Comparison of ENCODE assay signal across 11 cellular contexts in the genomic region with DNA sequence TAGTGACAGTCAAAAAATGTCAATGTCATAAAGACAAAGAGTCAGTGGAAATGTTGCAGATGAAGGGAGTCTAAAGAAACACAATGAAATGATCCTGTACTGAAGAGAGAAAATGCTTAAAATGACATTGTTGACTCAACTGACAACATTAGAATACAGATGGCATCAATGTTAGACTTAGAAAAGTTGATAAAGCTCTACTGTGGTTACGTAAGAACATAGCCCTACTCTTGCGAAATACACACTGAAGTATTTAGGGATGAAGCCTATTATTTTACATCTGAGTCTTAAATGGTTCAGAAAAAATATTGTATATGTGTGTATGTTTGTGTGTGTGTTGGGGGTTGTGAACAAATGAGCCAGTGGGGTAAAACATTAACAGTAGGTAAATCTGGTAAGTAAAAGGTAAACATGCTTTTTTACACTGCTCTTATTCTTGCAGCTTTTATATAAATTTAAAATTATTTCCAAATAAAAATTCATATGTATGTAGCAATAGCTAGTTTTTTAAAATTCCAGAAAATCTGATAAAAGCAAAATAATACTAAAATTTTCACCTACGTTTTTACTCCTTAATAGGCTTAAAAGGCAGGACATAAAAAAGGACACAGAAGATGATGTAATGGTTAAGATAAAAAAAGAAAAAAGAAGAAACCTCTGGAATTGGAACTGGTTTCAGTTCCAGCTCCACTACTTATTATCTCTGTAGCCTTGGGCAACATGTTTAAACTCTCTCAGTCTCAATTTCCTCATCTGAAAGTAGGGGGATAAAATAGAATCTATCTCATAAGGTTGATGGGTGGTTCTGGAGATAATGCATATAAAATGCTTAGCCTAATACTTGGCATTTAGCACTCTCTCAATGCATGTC. TPM values are rescaled to one million over a fixed set of nuclear protein-coding genes. Genes with fewer than 3 reads are reported as not detected.
DNase-seq lines count a peak whose midpoint lies in the region; ATAC-seq and TF ChIP-seq lines count a peak whose summit lies in the region.
"Had no signal": no experiment of that assay in that cellular context is flagged by ENCODE, and none has a peak within 500 bp of the region (broad histone marks: within the 10 kb centered on the region; RNA-seq: fewer than 3 reads in every experiment).

No MANE protein-coding gene starts in this region.

- 60 to 64% methylated on average over 3 of the region's 3 CpGs for WGBS in body of pancreas, 2 donors

- H3K9me3 ChIP-seq in BLaER1 treated with 17β-estradiol and CSF1 and Interleukin-3, amounts not matched to agents 10 nM and 100 nM (replicated peaks in 1 of 11), result no peaks in the 10 kb centered on the region
- no peaks in the 10 kb centered on the region for H3K9me3 ChIP-seq in body of pancreas

- H3K4me1 Mint-ChIP-seq in stimulated activated effector memory CD8-positive, alpha-beta T cell treated with anti-CD3 and anti-CD28 coated beads, Interleukin-12 subunit alpha, Interleukin-12 subunit beta, amount 100 ng/mL, for 72 hours, result no peaks in the 10 kb centered on the region
- H3K4me1 Mint-ChIP-seq: CD4-positive, CD25-positive, alpha-beta regulatory T cell; memory B cell had no signal

- H3K4me3 ChIP-seq in BLaER1 treated with 17β-estradiol and CSF1 and Interleukin-3, amounts not matched to agents 10 nM and 100 nM, result no peak overlapping the region
- H3K4me3 ChIP-seq in body of pancreas, result no peak overlapping the region

- no peaks in the 10 kb centered on the region for H3K36me3 Mint-ChIP-seq in stimulated activated effector memory CD8-positive, alpha-beta T cell treated with anti-CD3 and anti-CD28 coated beads, Interleukin-12 subunit alpha, Interleukin-12 subunit beta, amount 100 ng/mL, for 72 hours
- H3K36me3 Mint-ChIP-seq: memory B cell had no signal

- peak overlapping the region in 6 of 11 experiments; percentile 43 to 69 (median 50); a peak in 13 of 22 replicates for H3K27ac ChIP-seq in BLaER1 treated with 17β-estradiol and CSF1 and Interleukin-3, amounts not matched to agents 10 nM and 100 nM
- H3K27ac ChIP-seq in body of pancreas, result peak overlapping the region in 2 of 4 donors; percentile 6 to 33

- DNase-seq in MV-4-11 (lab: John Stamatoyannopoulos, UW), result peak; percentile 93
- DNase-seq in body of pancreas, result no peak
- DNase-seq in left lobe of liver (ENCODE audit: low spot score), result no peak
- DNase-seq in NCI-H1436 treated with DMSO at 0.1 percent for 48 hours (lab: John Stamatoyannopoulos, UW), result no peak
- DNase-seq in stimulated activated effector memory CD8-positive, alpha-beta T cell treated with anti-CD3 and anti-CD28 coated beads, Interleukin-12 subunit alpha, Interleukin-12 subunit beta, amount 100 ng/mL, for 72 hours (ENCODE audit: low spot score in 2 of 2), result no peak
- DNase-seq: CD4-positive, CD25-positive, alpha-beta regulatory T cell; retina had no signal

- H3K27ac Mint-ChIP-seq in stimulated activated effector memory CD8-positive, alpha-beta T cell treated with anti-CD3 and anti-CD28 coated beads, Interleukin-12 subunit alpha, Interleukin-12 subunit beta, amount 100 ng/mL, for 72 hours, result no peak overlapping the region
- H3K27ac Mint-ChIP-seq: CD4-positive, CD25-positive, alpha-beta regulatory T cell; memory B cell had no signal

- peak overlapping the region in 9 of 11 experiments; percentile 10 to 79 (median 59); a peak in 16 of 22 replicates for H3K4me2 ChIP-seq in BLaER1 treated with 17β-estradiol and CSF1 and Interleukin-3, amounts not matched to agents 10 nM and 100 nM

- ATAC-seq in body of pancreas (peak; percentile 45), left lobe of liver (peak; percentile 32), GM18502 (IDR thresholded peaks at IDR 0.05; ENCODE audit: poor library complexity, unreplicated experiment) (no peak), HG02623 (IDR thresholded peaks at IDR 0.05; ENCODE audit: unreplicated experiment) (no peak)
- no peak for ATAC-seq in stimulated activated effector memory CD8-positive, alpha-beta T cell treated with anti-CD3 and anti-CD28 coated beads, Interleukin-12 subunit alpha, Interleukin-12 subunit beta, amount 100 ng/mL, for 72 hours

- H3K4me3 Mint-ChIP-seq in stimulated activated effector memory CD8-positive, alpha-beta T cell treated with anti-CD3 and anti-CD28 coated beads, Interleukin-12 subunit alpha, Interleukin-12 subunit beta, amount 100 ng/mL, for 72 hours, result no peak overlapping the region
- H3K4me3 Mint-ChIP-seq: CD4-positive, CD25-positive, alpha-beta regulatory T cell; memory B cell had no signal

- intact Hi-C loops in body of pancreas (cut with DNase I), result no loop called here

- peaks cover 0 to 12% (median 0%) of the 10 kb centered on the region in 11 experiments; a peak in 4 of 22 replicates for H3K36me3 ChIP-seq in BLaER1 treated with 17β-estradiol and CSF1 and Interleukin-3, amounts not matched to agents 10 nM and 100 nM
- no peaks in the 10 kb centered on the region for H3K36me3 ChIP-seq in body of pancreas (replicated peaks in 1 of 2; ENCODE audit: insufficient read depth in 1 of 2, low read depth in 2 of 2)

- TF ChIP-seq CTCF in body of pancreas (IDR thresholded peaks at IDR 0.05), result no peak

- H3K27me3 ChIP-seq in BLaER1 treated with 17β-estradiol and CSF1 and Interleukin-3, amounts not matched to agents 10 nM and 100 nM, result no peaks in the 10 kb centered on the region
- H3K27me3 ChIP-seq in body of pancreas, result no peaks in the 10 kb centered on the region

- peaks cover 10 to 48% (median 30%) of the 10 kb centered on the region in 10 experiments for H3K4me1 ChIP-seq in BLaER1 treated with 17β-estradiol and CSF1 and Interleukin-3, amounts not matched to agents 10 nM and 100 nM
- peaks cover 30% of the 10 kb centered on the region for H3K4me1 ChIP-seq in body of pancreas

- TF ChIP-seq POLR2A in body of pancreas (IDR thresholded peaks at IDR 0.05), result no peak

- H4K20me1 ChIP-seq in BLaER1 treated with 17β-estradiol and CSF1 and Interleukin-3, amounts not matched to agents 10 nM and 100 nM, result no peaks in the 10 kb centered on the region

- H3K9ac ChIP-seq in BLaER1 treated with 17β-estradiol and CSF1 and Interleukin-3, amounts not matched to agents 10 nM and 100 nM, result 0 out of 22 replicates have a peak overlapping the region, but pooled peaks of 1 of the 11 experiments have one; percentile 24

- no peaks in the 10 kb centered on the region for H3K9me3 Mint-ChIP-seq in stimulated activated effector memory CD8-positive, alpha-beta T cell treated with anti-CD3 and anti-CD28 coated beads, Interleukin-12 subunit alpha, Interleukin-12 subunit beta, amount 100 ng/mL, for 72 hours
- H3K9me3 Mint-ChIP-seq: CD4-positive, CD25-positive, alpha-beta regulatory T cell; memory B cell had no signal

RNA-seq across cellular contexts. Expression of gene GARNL3, which starts 44.2 kb away (rescaled TPM):
- 10 to 100 TPM in 1 of 2 donors, 1 to 10 TPM in 1; 5.9 to 23.6 TPM for total RNA-seq in body of pancreas
- 7.4 TPM for total RNA-seq in left lobe of liver

Comparison
In these comparisons a context has a peak if more than half of its experiments do, and no peak if none do; other contexts are left out.
1. ATAC-seq: peak in body of pancreas (single experiment) and left lobe of liver (single experiment); none in GM18502 (single experiment), HG02623 (single experiment) and stimulated activated effector memory CD8-positive, alpha-beta T cell treated with anti-CD3 and anti-CD28 coated beads, Interleukin-12 subunit alpha, Interleukin-12 subunit beta, amount 100 ng/mL, for 72 hours (single experiment).